In genomic region chr12:124525455-124525854, GRCh38 we compare ENCODE assay signal across 14 cellular contexts. TPM values are rescaled to one million over a fixed set of nuclear protein-coding genes. Genes with fewer than 3 reads are reported as not detected.
DNase-seq lines count a peak whose midpoint lies in the region; ATAC-seq and TF ChIP-seq lines count a peak whose summit lies in the region.
"Had no signal": no experiment of that assay in that cellular context is flagged by ENCODE, and none has a peak within 500 bp of the region (broad histone marks: within the 10 kb centered on the region; RNA-seq: fewer than 3 reads in every experiment).

No MANE protein-coding gene starts in this region.

- H3K4me3 ChIP-seq in adipocyte (ENCODE audit: low read length) (no peak overlapping the region), heart left ventricle (no peak overlapping the region), smooth muscle cell (no peak overlapping the region)
- H3K4me3 ChIP-seq: skin epidermis, suprapubic skin had no signal

- H3K9me3 ChIP-seq in adipocyte (ENCODE audit: control insufficient read depth, low read length), result no peaks in the 10 kb centered on the region
- H3K9me3 ChIP-seq in heart left ventricle, result no peaks in the 10 kb centered on the region
- no peaks in the 10 kb centered on the region for H3K9me3 ChIP-seq in smooth muscle cell (replicated peaks; ENCODE audit: low read depth)
- H3K9me3 ChIP-seq: Caco-2, suprapubic skin had no signal

- peaks cover 19% of the 10 kb centered on the region for H3F3A ChIP-seq in smooth muscle cell (ENCODE audit: low read depth)

- no peak for TF ChIP-seq POLR2A in heart left ventricle (IDR thresholded peaks at IDR 0.05)

- H3K36me3 ChIP-seq in adipocyte (ENCODE audit: control insufficient read depth, insufficient read depth, low read length, severe bottlenecking) (no peaks in the 10 kb centered on the region), heart left ventricle (peaks cover 0 to 11% (median 0%) of the 10 kb centered on the region in 9 donors), smooth muscle cell (ENCODE audit: low read depth) (no peaks in the 10 kb centered on the region)
- H3K36me3 ChIP-seq: suprapubic skin had no signal

- H3K4me1 ChIP-seq in adipocyte (ENCODE audit: control insufficient read depth, insufficient read depth, low read length) (peaks cover 34% of the 10 kb centered on the region), heart left ventricle (peaks cover 4 to 66% (median 48%) of the 10 kb centered on the region in 12 donors), smooth muscle cell (ENCODE audit: low read depth) (peaks cover 7% of the 10 kb centered on the region)
- H3K4me1 ChIP-seq: Caco-2 had no signal

- H3K27me3 ChIP-seq in adipocyte (replicated peaks; ENCODE audit: control insufficient read depth, insufficient read depth, low read length) (no peaks in the 10 kb centered on the region), heart left ventricle (no peaks in the 10 kb centered on the region), smooth muscle cell (ENCODE audit: low read depth) (no peaks in the 10 kb centered on the region)
- H3K27me3 ChIP-seq: suprapubic skin had no signal

- TF ChIP-seq CTCF in heart left ventricle (IDR thresholded peaks at IDR 0.05) (no peak), smooth muscle cell (IDR thresholded peaks at IDR 0.05; ENCODE audit: borderline replicate concordance, insufficient read depth, poor library complexity, severe bottlenecking) (no peak)

- ATAC-seq in heart left ventricle, result peak; percentile 51 to 65 (median 60)
- no peak for ATAC-seq in GM21526 (IDR thresholded peaks at IDR 0.05; ENCODE audit: low FRiP score, unreplicated experiment)
- ATAC-seq: natural killer cell treated with Interleukin-12 subunit alpha and Interleukin-12 subunit beta and Interleukin-15 and Interleukin-18, amount 100 ng/mL, for 72 hours had no signal

- H2AFZ ChIP-seq in smooth muscle cell (ENCODE audit: low read depth), result no peak overlapping the region

- H3K79me2 ChIP-seq in smooth muscle cell (ENCODE audit: low read depth), result peaks cover 88% of the 10 kb centered on the region

- H3K9ac ChIP-seq in adipocyte (ENCODE audit: low read length) (no peak overlapping the region), smooth muscle cell (ENCODE audit: low read depth) (no peak overlapping the region)

- H4K20me1 ChIP-seq in smooth muscle cell (ENCODE audit: low read depth), result peaks cover 68% of the 10 kb centered on the region

- WGBS in heart left ventricle, 4 donors, result 47 to 69% (median 58%) methylated on average over 13 to 14 of the region's 14 CpGs
- 93% methylated on average over 14 of the region's 14 CpGs for WGBS in smooth muscle cell (ENCODE audit: low lambda C conversion rate)

- intact Hi-C loops in heart left ventricle (cut with DNase I), result no loop called here

- H3K27ac ChIP-seq in heart left ventricle, result peak overlapping the region in 2 of 12 donors; percentile 14 to 25
- peak overlapping the region; percentile 100 for H3K27ac ChIP-seq in smooth muscle cell (ENCODE audit: low read depth)
- H3K27ac ChIP-seq: suprapubic skin had no signal

- DNase-seq in HCEC 1CT, result peak; percentile 18
- peak; percentile 47 for DNase-seq in adipocyte (ENCODE audit: low read depth)
- peak in 3 of 5 donors; percentile 41 to 67 (median 65) for DNase-seq in heart left ventricle
- no peak for DNase-seq in smooth muscle cell (lab: John Stamatoyannopoulos, UW; ENCODE audit: unreplicated experiment)
- DNase-seq in activated naive CD4-positive, alpha-beta T cell treated with anti-CD3 and anti-CD28 coated beads, Interleukin-2, amount 50 U/mL, for 16 hours, result no peak
- no peak for DNase-seq in NCI-H1105 treated with DMSO at 0.1 percent for 48 hours (lab: John Stamatoyannopoulos, UW)
- DNase-seq: activated CD4-positive, alpha-beta T cell treated with anti-CD3 and anti-CD28 coated beads, Interleukin-2, amount 10 ng/mL, durations not matched to agents 24 days and 14 days; Caco-2; effector CD4-positive, alpha-beta T cell; OCI-M1 had no signal

- no peak overlapping the region for H3K4me2 ChIP-seq in smooth muscle cell

RNA-seq across cellular contexts. Expression of gene NCOR2, which starts 42.0 kb away (rescaled TPM):
- total RNA-seq in heart left ventricle (100 to 1,000 TPM in 8 of 9 donors, 10 to 100 TPM in 1; 66.9 to 184 (median 132) TPM), smooth muscle cell (64.1 and 64.7 TPM in 2 replicates)
- polyA plus RNA-seq in heart left ventricle (10 to 100 TPM; 62.1 to 67.0 TPM), smooth muscle cell (164 and 169 TPM in 2 replicates)

Comparison
In these comparisons a context has a peak if more than half of its experiments do, and no peak if none do; other contexts are left out.
1. DNase-seq: peak in HCEC 1CT (single experiment), adipocyte (single experiment) and heart left ventricle (3 of 5); none in smooth muscle cell (single experiment), activated naive CD4-positive, alpha-beta T cell treated with anti-CD3 and anti-CD28 coated beads, Interleukin-2, amount 50 U/mL, for 16 hours (single experiment) and NCI-H1105 treated with DMSO at 0.1 percent for 48 hours (single experiment).